In the genomic region with DNA sequence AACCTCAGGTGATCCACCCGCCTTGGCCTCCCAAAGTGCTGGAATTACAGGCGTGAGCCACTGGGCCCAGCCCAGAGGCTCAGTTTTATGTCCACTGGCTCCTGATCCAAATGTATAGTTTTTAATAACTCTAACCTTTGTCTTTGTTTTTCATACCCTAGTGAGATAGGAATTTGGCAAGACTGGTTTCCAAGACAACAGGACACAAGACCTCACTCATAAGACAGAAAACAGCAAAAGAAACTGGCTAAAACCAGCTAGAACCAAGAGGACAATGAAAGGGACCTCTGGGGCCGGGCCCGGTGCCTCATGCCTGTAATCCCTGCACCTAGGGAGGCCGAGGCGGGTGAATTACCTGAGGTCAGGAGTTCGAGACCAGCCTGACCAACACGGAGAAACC, we compare ENCODE assay signal across 13 cellular contexts. TPM values are rescaled to one million over a fixed set of nuclear protein-coding genes. Genes with fewer than 3 reads are reported as not detected.
DNase-seq lines count a peak whose midpoint lies in the region; ATAC-seq lines count a peak whose summit lies in the region.
"Had no signal": no experiment of that assay in that cellular context is flagged by ENCODE, and none has a peak within 500 bp of the region (broad histone marks: within the 10 kb centered on the region; RNA-seq: fewer than 3 reads in every experiment).

No MANE protein-coding gene starts in this region.

- H3K23ac ChIP-seq in mesenchymal stem cell (ENCODE audit: low read length in 2 of 2), result no peak overlapping the region

- no peaks in the 10 kb centered on the region for H3K27me3 ChIP-seq in CD4-positive, CD25-positive, alpha-beta regulatory T cell (ENCODE audit: control insufficient read depth, insufficient read depth, low read length)
- H3K27me3 ChIP-seq in mesenchymal stem cell (ENCODE audit: control insufficient read depth in 1 of 2, insufficient read depth in 1 of 2, low read length in 2 of 2), result no peaks in the 10 kb centered on the region
- H3K27me3 ChIP-seq: body of pancreas had no signal

- peaks cover 4% of the 10 kb centered on the region for H3K36me3 Mint-ChIP-seq in CD4-positive, CD25-positive, alpha-beta regulatory T cell
- H3K36me3 Mint-ChIP-seq in IgD-negative memory B cell, result peaks cover 4% of the 10 kb centered on the region
- H3K36me3 Mint-ChIP-seq: CD14-positive monocyte; stimulated activated memory B cell treated with anti-CD40 and anti-IgM and Interleukin-4, amounts not matched to agents 10 μg/mL and 1 μg/mL and 100 μg/mL, for 72 hours had no signal

- H3K4me3 Mint-ChIP-seq in CD4-positive, CD25-positive, alpha-beta regulatory T cell, result peak overlapping the region in 3 of 4 donors; percentile 35 to 81 (median 53)
- H3K4me3 Mint-ChIP-seq in IgD-negative memory B cell, result peak overlapping the region in 3 of 4 donors; percentile 12 to 45 (median 28)

- H2BK15ac ChIP-seq in mesenchymal stem cell (ENCODE audit: low read depth, poor library complexity, severe bottlenecking), result no peak overlapping the region

- H4K91ac ChIP-seq in mesenchymal stem cell (ENCODE audit: low read length), result no peak overlapping the region

- H3K4me2 ChIP-seq in mesenchymal stem cell (ENCODE audit: low read length, poor library complexity, severe bottlenecking), result no peak overlapping the region

- H3K79me1 ChIP-seq in mesenchymal stem cell (replicated peaks; ENCODE audit: low read length, poor library complexity, severe bottlenecking), result no peaks in the 10 kb centered on the region

- no peak overlapping the region for H3K27ac ChIP-seq in CD4-positive, CD25-positive, alpha-beta regulatory T cell (ENCODE audit: insufficient read depth, low read length, poor library complexity, severe bottlenecking)
- no peak overlapping the region for H3K27ac ChIP-seq in mesenchymal stem cell (ENCODE audit: low read length, poor library complexity, severe bottlenecking)

- H3K4ac ChIP-seq in mesenchymal stem cell (ENCODE audit: low read depth in 1 of 2, low read length in 2 of 2), result no peak overlapping the region

- H3K9ac ChIP-seq in mesenchymal stem cell (ENCODE audit: low read length), result peak overlapping the region; percentile 95

- H2BK120ac ChIP-seq in mesenchymal stem cell (ENCODE audit: low read depth, low read length), result no peak overlapping the region

- no peak for DNase-seq in CD4-positive, CD25-positive, alpha-beta regulatory T cell
- DNase-seq in brain pericyte (ENCODE audit: low read depth, low spot score) (peak; percentile 20), mesenchymal stem cell (peak; percentile 38), MV-4-11 (lab: John Stamatoyannopoulos, UW) (no peak), GOT3 (lab: John Stamatoyannopoulos, UW) (no peak), nucleus accumbens (lab: John Stamatoyannopoulos, UW) (no peak), SIG-M5 treated with dmso at 0.1 percent for 504 hours (lab: John Stamatoyannopoulos, UW; ENCODE audit: unreplicated experiment) (no peak)
- DNase-seq: body of pancreas had no signal

- H3K4me1 ChIP-seq in CD4-positive, CD25-positive, alpha-beta regulatory T cell (ENCODE audit: control insufficient read depth, insufficient read depth, low read length, poor library complexity, severe bottlenecking), result peaks cover 8% of the 10 kb centered on the region
- H3K4me1 ChIP-seq in mesenchymal stem cell (ENCODE audit: control insufficient read depth, insufficient read depth, low read depth, low read length), result peaks cover 5% of the 10 kb centered on the region
- H3K4me1 ChIP-seq: body of pancreas had no signal

- no peak overlapping the region for H3K18ac ChIP-seq in mesenchymal stem cell (ENCODE audit: low read depth in 1 of 2, low read length in 2 of 2)

- no peaks in the 10 kb centered on the region for H3K9me3 ChIP-seq in CD4-positive, CD25-positive, alpha-beta regulatory T cell (ENCODE audit: control insufficient read depth in 2 of 2, low read length in 2 of 2)
- no peaks in the 10 kb centered on the region for H3K9me3 ChIP-seq in mesenchymal stem cell (ENCODE audit: control insufficient read depth, low read length)
- H3K9me3 ChIP-seq: body of pancreas had no signal

- H2BK12ac ChIP-seq in mesenchymal stem cell (ENCODE audit: low read length in 2 of 2), result no peak overlapping the region

- H3K36me3 ChIP-seq in CD4-positive, CD25-positive, alpha-beta regulatory T cell (ENCODE audit: control insufficient read depth, insufficient read depth, low read length), result no peaks in the 10 kb centered on the region
- peaks cover 3 to 24% of the 10 kb centered on the region in 2 experiments for H3K36me3 ChIP-seq in mesenchymal stem cell (ENCODE audit: control insufficient read depth in 1 of 2, insufficient read depth in 2 of 2, low read depth in 1 of 2, low read length in 2 of 2)

- no peaks in the 10 kb centered on the region for H3K27me3 Mint-ChIP-seq in CD4-positive, CD25-positive, alpha-beta regulatory T cell
- peaks cover 4% of the 10 kb centered on the region for H3K27me3 Mint-ChIP-seq in IgD-negative memory B cell
- H3K27me3 Mint-ChIP-seq: stimulated activated memory B cell treated with anti-CD40 and anti-IgM and Interleukin-4, amounts not matched to agents 10 μg/mL and 1 μg/mL and 100 μg/mL, for 72 hours had no signal

- no peak overlapping the region for H2AK5ac ChIP-seq in mesenchymal stem cell (ENCODE audit: low read length, severe bottlenecking)

- 95% methylated on average over 7 of the region's 8 CpGs for WGBS in mesenchymal stem cell

- H3K4me1 Mint-ChIP-seq in CD4-positive, CD25-positive, alpha-beta regulatory T cell, result peaks cover 6 to 19% (median 12%) of the 10 kb centered on the region in 4 donors
- H3K4me1 Mint-ChIP-seq in IgD-negative memory B cell, result peaks cover 8 to 13% (median 11%) of the 10 kb centered on the region in 3 donors

- ATAC-seq in CD4-positive, CD25-positive, alpha-beta regulatory T cell (ENCODE audit: low read depth in 2 of 2), result no peak
- ATAC-seq: body of pancreas; stimulated activated memory B cell treated with anti-CD40 and anti-IgM and Interleukin-4, amounts not matched to agents 10 μg/mL and 1 μg/mL and 100 μg/mL, for 72 hours had no signal

- no peak overlapping the region for H2BK5ac ChIP-seq in mesenchymal stem cell (ENCODE audit: low read depth, low read length, poor library complexity, severe bottlenecking)

- peak overlapping the region; percentile 40 to 96 (median 78) for H3K27ac Mint-ChIP-seq in CD4-positive, CD25-positive, alpha-beta regulatory T cell
- H3K27ac Mint-ChIP-seq in IgD-negative memory B cell, result no peak overlapping the region

- peaks cover 0 to 2% (median 0%) of the 10 kb centered on the region in 7 donors for H3K9me3 Mint-ChIP-seq in CD4-positive, CD25-positive, alpha-beta regulatory T cell
- H3K9me3 Mint-ChIP-seq in IgD-negative memory B cell, result no peaks in the 10 kb centered on the region
- H3K9me3 Mint-ChIP-seq: stimulated activated memory B cell treated with anti-CD40 and anti-IgM and Interleukin-4, amounts not matched to agents 10 μg/mL and 1 μg/mL and 100 μg/mL, for 72 hours had no signal

- no peak overlapping the region for H3K14ac ChIP-seq in mesenchymal stem cell (ENCODE audit: low read length in 2 of 2)

- no peak overlapping the region for H4K8ac ChIP-seq in mesenchymal stem cell (ENCODE audit: low read length)

- H2AFZ ChIP-seq in mesenchymal stem cell (ENCODE audit: low read depth, low read length), result no peak overlapping the region

- H3K4me3 ChIP-seq in CD4-positive, CD25-positive, alpha-beta regulatory T cell (ENCODE audit: low read depth, low read length), result no peak overlapping the region
- H3K4me3 ChIP-seq in mesenchymal stem cell (ENCODE audit: insufficient read depth in 1 of 2, low read depth in 1 of 2, low read length in 2 of 2), result peak overlapping the region in 1 of 2 experiments; percentile 84

RNA-seq across cellular contexts. Expression of a gene that starts 27.6 kb away (rescaled TPM):
- total RNA-seq in CD4-positive, CD25-positive, alpha-beta regulatory T cell, result 0.47 TPM
- polyA plus RNA-seq in CD4-positive, CD25-positive, alpha-beta regulatory T cell, result under 1 TPM in 3 of 4 donors, not detected in 1; 0.41 to 0.84 (median 0.73) TPM
- not detected for polyA plus RNA-seq in IgD-negative memory B cell
- 24.1 TPM for polyA plus RNA-seq in mesenchymal stem cell (2013, experiment 1 of 2)
- polyA plus RNA-seq in mesenchymal stem cell (2013, experiment 2 of 2), result 23.0 TPM
- polyA plus RNA-seq: CD14-positive monocyte had no signal

RNA-seq across cellular contexts. Expression of a gene that starts 29.1 kb away (rescaled TPM):
- 1.7 TPM for total RNA-seq in CD4-positive, CD25-positive, alpha-beta regulatory T cell
- under 1 TPM in 2 of 4 donors, not detected in 2; 0.10 to 0.34 TPM for polyA plus RNA-seq in CD4-positive, CD25-positive, alpha-beta regulatory T cell
- 0.65 TPM for polyA plus RNA-seq in IgD-negative memory B cell
- 0.68 TPM for polyA plus RNA-seq in mesenchymal stem cell (2013, experiment 1 of 2)
- polyA plus RNA-seq in mesenchymal stem cell (2013, experiment 2 of 2), result 0.44 TPM
- polyA plus RNA-seq: CD14-positive monocyte had no signal

RNA-seq across cellular contexts. Expression of a gene that starts 41.4 kb away (rescaled TPM):
- 59.2 TPM for total RNA-seq in CD4-positive, CD25-positive, alpha-beta regulatory T cell
- polyA plus RNA-seq in CD4-positive, CD25-positive, alpha-beta regulatory T cell, result 100 to 1,000 TPM; 101 to 118 (median 105) TPM
- polyA plus RNA-seq in IgD-negative memory B cell, result 187 TPM
- polyA plus RNA-seq in mesenchymal stem cell (2013, experiment 1 of 2), result 111 TPM
- polyA plus RNA-seq in mesenchymal stem cell (2013, experiment 2 of 2), result 103 TPM

RNA-seq across cellular contexts. Expression of a gene that starts 44.6 kb away (rescaled TPM):
- not detected for total RNA-seq in CD4-positive, CD25-positive, alpha-beta regulatory T cell
- polyA plus RNA-seq in CD4-positive, CD25-positive, alpha-beta regulatory T cell, result under 1 TPM; 0.41 to 0.77 (median 0.45) TPM
- polyA plus RNA-seq in IgD-negative memory B cell, result 0.15 TPM
- polyA plus RNA-seq in mesenchymal stem cell (2013, experiment 1 of 2), result not detected
- polyA plus RNA-seq in mesenchymal stem cell (2013, experiment 2 of 2), result not detected
- total RNA-seq: epithelial cell of proximal tubule had no signal
- polyA plus RNA-seq: neural cell had no signal

RNA-seq across cellular contexts. Expression of a gene that starts 48.3 kb away (rescaled TPM):
- total RNA-seq in CD4-positive, CD25-positive, alpha-beta regulatory T cell, result 49.5 TPM
- 1 to 10 TPM; 5.2 to 7.4 (median 5.6) TPM for polyA plus RNA-seq in CD4-positive, CD25-positive, alpha-beta regulatory T cell
- polyA plus RNA-seq in IgD-negative memory B cell, result 6.5 TPM
- 89.2 TPM for polyA plus RNA-seq in mesenchymal stem cell (2013, experiment 1 of 2)
- 87.9 TPM for polyA plus RNA-seq in mesenchymal stem cell (2013, experiment 2 of 2)

Comparison
In these comparisons a context has a peak if more than half of its experiments do, and no peak if none do; other contexts are left out.
1. DNase-seq: peak in brain pericyte (single experiment) and mesenchymal stem cell (single experiment); none in CD4-positive, CD25-positive, alpha-beta regulatory T cell (0 of 3), MV-4-11 (single experiment), GOT3 (single experiment), nucleus accumbens (0 of 56) and SIG-M5 treated with dmso at 0.1 percent for 504 hours (single experiment).
2. H3K27ac Mint-ChIP-seq: peak in CD4-positive, CD25-positive, alpha-beta regulatory T cell (3 of 3); none in IgD-negative memory B cell (0 of 3).